ENCODE assay signal across 11 cellular contexts in genomic region chr2:149885468-149885867, GRCh38.
DNase-seq lines count a peak whose midpoint lies in the region; ATAC-seq and TF ChIP-seq lines count a peak whose summit lies in the region.
"Had no signal": no experiment of that assay in that cellular context is flagged by ENCODE, and none has a peak within 500 bp of the region (broad histone marks: within the 10 kb centered on the region; RNA-seq: fewer than 3 reads in every experiment).

No MANE protein-coding gene starts in this region.

- no peaks in the 10 kb centered on the region for H3K27me3 ChIP-seq in gastroesophageal sphincter

- no peaks in the 10 kb centered on the region for H3K4me1 ChIP-seq in gastroesophageal sphincter

- H3K27me3 Mint-ChIP-seq in immature natural killer cell (ENCODE audit: low read depth in 3 of 3): no peaks in the 10 kb centered on the region

- no peak for TF ChIP-seq EP300 in gastroesophageal sphincter (IDR thresholded peaks at IDR 0.05)

- no peaks in the 10 kb centered on the region for H3K9me3 ChIP-seq in gastroesophageal sphincter

- DNase-seq in AG10803 (ENCODE audit: low read depth): peak; percentile 35
- peak; percentile 18 for DNase-seq in HT1080 (ENCODE audit: low read depth)
- DNase-seq in NCI-H345 (lab: John Stamatoyannopoulos, UW): peak; percentile 94
- DNase-seq in HCEC 1CT: no peak
- DNase-seq in HUDEP-2 (lab: John Stamatoyannopoulos, UW; ENCODE audit: unreplicated experiment in 76 of 76): no peak
- DNase-seq in immature natural killer cell: no peak
- DNase-seq: activated CD4-positive, CD25-positive, alpha-beta regulatory T cell treated with anti-CD3 and anti-CD28 coated beads, Interleukin-2, amount 50 U/mL, for 72 hours; mesendoderm; stimulated activated CD4-positive, alpha-beta T cell treated with anti-CD3 and anti-CD28 coated beads, Interleukin-1b, Interleukin-23, amount 100 ng/mL, for 48 hours had no signal

- H3K4me3 ChIP-seq in AG10803 (ENCODE audit: low read length) (no peak overlapping the region), gastroesophageal sphincter (no peak overlapping the region)

- H3K4me1 Mint-ChIP-seq in immature natural killer cell: no peaks in the 10 kb centered on the region

- peaks cover 4 to 26% (median 13%) of the 10 kb centered on the region in 6 donors for H3K9me3 Mint-ChIP-seq in immature natural killer cell

- no peak for TF ChIP-seq POLR2A in gastroesophageal sphincter (IDR thresholded peaks at IDR 0.05)

- H3K36me3 Mint-ChIP-seq in immature natural killer cell: no peaks in the 10 kb centered on the region

- no peak overlapping the region for H3K4me3 Mint-ChIP-seq in immature natural killer cell

- TF ChIP-seq CTCF in AG10803 (conservative IDR thresholded peaks at IDR 0.05; ENCODE audit: low read length): no peak
- TF ChIP-seq CTCF in gastroesophageal sphincter (IDR thresholded peaks at IDR 0.05): no peak

- H3K36me3 ChIP-seq in gastroesophageal sphincter: no peaks in the 10 kb centered on the region

- 66% methylated on average over 2 of the region's 2 CpGs; no CpG with 5 or more reads in 1 of the 2 donors for WGBS in gastroesophageal sphincter (ENCODE audit: low coverage in 1 of 2), 2 donors

- ATAC-seq in esophagus mucosa (peak; percentile 97), gastroesophageal sphincter (no peak)

- no peak overlapping the region for H3K27ac Mint-ChIP-seq in immature natural killer cell

- no peak overlapping the region for H3K27ac ChIP-seq in gastroesophageal sphincter

Comparison
In these comparisons a context has a peak if more than half of its experiments do, and no peak if none do; other contexts are left out.
1. DNase-seq: peak in AG10803 (single experiment), HT1080 (single experiment) and NCI-H345 (single experiment); none in HCEC 1CT (single experiment), HUDEP-2 (0 of 76) and immature natural killer cell (0 of 3).